8 cellular contexts compared by ENCODE assay signal in genomic region chr12:21657336-21658077, GRCh38. TPM values are rescaled to one million over a fixed set of nuclear protein-coding genes. Genes with fewer than 3 reads are reported as not detected.
DNase-seq lines count a peak whose midpoint lies in the region; ATAC-seq and TF ChIP-seq lines count a peak whose summit lies in the region.

Gene LDHB (minus strand): TSS chr12:21657842. CDS start chr12:21654671, 3,171 bp downstream.

- H3K9me3 ChIP-seq in right cardiac atrium (ENCODE audit: control insufficient read depth, low read length): no peaks in the 10 kb centered on the region

- no peaks in the 10 kb centered on the region for H3K27me3 ChIP-seq in right cardiac atrium (ENCODE audit: control insufficient read depth, insufficient read depth)

- in situ Hi-C loops in GM13977 (cut with MboI; ENCODE audit: low pct_unique_long_range_greater_than_20kb, low sequenced_read_pairs, unreplicated experiment): no loop called here

- no peak for TF ChIP-seq CTCF in GM13977 (IDR thresholded peaks at IDR 0.05; ENCODE audit: extremely low read depth, insufficient read depth, missing control alignments)

- H3K4me1 ChIP-seq in right cardiac atrium (ENCODE audit: control insufficient read depth, insufficient read depth, low read length): no peaks in the 10 kb centered on the region

- ATAC-seq in HG02870 (IDR thresholded peaks at IDR 0.05; ENCODE audit: unreplicated experiment): peak; percentile 96
- ATAC-seq in right cardiac atrium: peak; percentile 100

- intact Hi-C loops in T-helper 2 cell treated with Interferon-gamma antibody and Interleukin-4, amounts not matched to agents 100 ng/mL and 5 ng/mL, for 36 hours (cut with micrococcal nuclease): loop anchor here (1.0 to 10.0 kb wide), 10 partner anchors 15 to 970 kb away; partner anchors contain the start of genes C2CD5, CMAS, ETNK1 and GOLT1B
- intact Hi-C loops in right cardiac atrium (cut with DNase I): no loop called here

- DNase-seq in GM13977 (ENCODE audit: low spot score): peak; percentile 87
- peak; percentile 76 for DNase-seq in NCI-H187 treated with DMSO at 0.1 percent for 48 hours (lab: John Stamatoyannopoulos, UW)
- DNase-seq in anterior cingulate cortex (lab: John Stamatoyannopoulos, UW): peak; percentile 40 to 95 (median 88)
- DNase-seq in right cardiac atrium: peak; percentile 97 to 98 (median 97)
- DNase-seq in renal cortical epithelial cell (ENCODE audit: low read depth): peak; percentile 95
- no peak for DNase-seq in HuH-7.5 (ENCODE audit: low spot score)

- H3K4me3 ChIP-seq in right cardiac atrium (ENCODE audit: low read length): peak within 1 kb of the TSS; percentile 62

- under 1% methylated on average over 41 of the region's 41 CpGs for WGBS in right cardiac atrium

- H3K27ac ChIP-seq in right cardiac atrium (ENCODE audit: low read length): peak within 1 kb of the TSS; percentile 88

RNA-seq across cellular contexts. Expression of gene LDHB, which starts in this region (rescaled TPM):
- 1,291 and 1,307 TPM in 2 replicates for total RNA-seq in T-helper 2 cell treated with Interferon-gamma antibody and Interleukin-4, amounts not matched to agents 100 ng/mL and 5 ng/mL, for 36 hours
- total RNA-seq in right cardiac atrium: 1,000 to 10,000 TPM; 1,103 to 1,635 (median 1,254) TPM
- polyA plus RNA-seq in right cardiac atrium: 1,488 TPM
- 902 and 2,308 TPM in 2 replicates for total RNA-seq in renal cortical epithelial cell
